ENCODE assay signal across 36 cellular contexts in the genomic region with DNA sequence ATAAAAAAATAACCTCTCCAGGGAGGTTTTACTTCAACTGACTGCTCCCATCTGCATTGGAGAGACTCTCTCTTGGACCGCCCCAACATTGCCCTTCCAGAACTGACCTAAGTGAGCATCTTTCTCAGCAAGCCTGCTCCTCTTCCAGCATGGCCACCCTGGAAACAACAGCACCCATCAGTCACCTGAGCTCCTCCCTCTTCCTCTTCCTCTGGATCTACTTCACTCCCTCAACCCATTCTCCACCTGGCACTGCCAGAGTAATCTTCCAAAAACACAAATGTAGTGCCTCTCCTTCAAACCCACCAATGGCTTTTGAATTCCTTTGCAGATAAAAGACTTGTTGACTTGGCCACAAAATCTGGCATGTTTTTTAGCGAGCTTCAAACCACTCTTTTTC.
"Had no signal": no experiment of that assay in that cellular context is flagged by ENCODE, and none has a peak within 500 bp of the region (broad histone marks: within the 10 kb centered on the region; RNA-seq: fewer than 3 reads in every experiment).

No MANE protein-coding gene starts in this region.

- H3K4me3 Mint-ChIP-seq: activated CD4-positive, alpha-beta memory T cell treated with anti-CD3 and anti-CD28 coated beads for 36 hours; activated CD4-positive, alpha-beta T cell treated with anti-CD3 and anti-CD28 coated beads for 36 hours; activated CD8-positive, alpha-beta T cell treated with anti-CD3 and anti-CD28 coated beads for 36 hours; activated naive CD4-positive, alpha-beta T cell treated with anti-CD3 and anti-CD28 coated beads for 36 hours; activated naive CD8-positive, alpha-beta T cell treated with anti-CD3 and anti-CD28 coated beads for 36 hours; activated T-cell treated with anti-CD3 and anti-CD28 coated beads, Interleukin-2, amount 50 U/mL, for 4 hours; activated T-cell treated with anti-CD3 and anti-CD28 coated beads, Interleukin-2, amount 50 U/mL, for 72 hours; activated T-helper 1 cell treated with anti-CD3 and anti-CD28 coated beads, Interleukin-12 subunit alpha, Interleukin-12 subunit beta, Interleukin-2, Interleukin-4 antibody, amounts not matched to agents 30 ng/mL and 10 ng/mL and 1 ng/mL, durations not matched to agents 14 hours and 24 hours and 36 hours; activated T-helper 17 cell treated with anti-CD3 and anti-CD28 coated beads, Interleukin-2, amount 50 U/mL, for 72 hours; T-helper 1 cell treated with Interleukin-12 subunit alpha and Interleukin-12 subunit beta and Interleukin-4 antibody, amounts not matched to agents 30 μg/mL and 1 μg/mL, for 36 hours; T-helper 2 cell treated with Interferon-gamma antibody and Interleukin-4, amounts not matched to agents 5 μg/mL and 100 μg/mL, for 36 hours; WTC11 had no signal

- H3K4me1 ChIP-seq: adrenal gland, body of pancreas, breast epithelium had no signal

- H3K4me1 Mint-ChIP-seq: activated CD4-positive, alpha-beta T cell treated with anti-CD3 and anti-CD28 coated beads for 36 hours; activated naive CD8-positive, alpha-beta T cell treated with anti-CD3 and anti-CD28 coated beads for 36 hours; activated T-helper 17 cell treated with anti-CD3 and anti-CD28 coated beads, Interleukin-2, amount 50 U/mL, for 72 hours; WTC11 had no signal

- H3K36me3 ChIP-seq: adrenal gland, brain microvascular endothelial cell, breast epithelium, WERI-Rb-1 had no signal

- H3K9me3 ChIP-seq: adrenal gland, body of pancreas, breast epithelium had no signal

- DNase-seq: activated CD4-positive, alpha-beta memory T cell treated with anti-CD3 and anti-CD28 coated beads for 36 hours; activated CD4-positive, alpha-beta T cell treated with anti-CD3 and anti-CD28 coated beads for 1 hour; activated CD4-positive, alpha-beta T cell treated with anti-CD3 and anti-CD28 coated beads for 36 hours; activated CD4-positive, alpha-beta T cell treated with anti-CD3 and anti-CD28 coated beads for 48 hours; activated CD4-positive, alpha-beta T cell treated with anti-CD3 and anti-CD28 coated beads, Interleukin-2, amount 50 U/mL, for 1 hour; activated CD4-positive, alpha-beta T cell treated with anti-CD3 and anti-CD28 coated beads, Interleukin-2, amount 50 U/mL, for 4 hours; activated CD4-positive, CD25-positive, alpha-beta regulatory T cell; activated CD8-positive, alpha-beta memory T cell treated with anti-CD3 and anti-CD28 coated beads, Interleukin-2, amount 50 U/mL, for 4 hours; activated CD8-positive, alpha-beta T cell treated with anti-CD3 and anti-CD28 coated beads for 36 hours; activated effector memory CD4-positive, alpha-beta T cell treated with anti-CD3 and anti-CD28 coated beads, Interleukin-2, amount 50 U/mL, for 16 hours; activated gamma-delta T cell treated with Interleukin-2 at 50 U/mL for 16 hours; activated naive CD4-positive, alpha-beta T cell; activated naive CD4-positive, alpha-beta T cell treated with anti-CD3 and anti-CD28 coated beads for 36 hours; activated naive CD4-positive, alpha-beta T cell treated with anti-CD3 and anti-CD28 coated beads, Interleukin-2, amount 50 U/mL, for 16 hours; activated naive CD8-positive, alpha-beta T cell treated with anti-CD3 and anti-CD28 coated beads for 36 hours; activated T-cell treated with anti-CD3 and anti-CD28 coated beads for 4 hours; activated T-cell treated with anti-CD3 and anti-CD28 coated beads, Interleukin-2, amount 50 U/mL, for 1 hour; activated T-cell treated with anti-CD3 and anti-CD28 coated beads, Interleukin-2, amount 50 U/mL, for 4 hours; activated T-cell treated with anti-CD3 and anti-CD28 coated beads, Interleukin-2, amount 50 U/mL, for 72 hours; adrenal gland; amniotic stem cell; aorta; body of pancreas; brain microvascular endothelial cell; central memory CD4-positive, alpha-beta T cell; T-helper 1 cell; T-helper 2 cell; T-helper 9 cell; WERI-Rb-1 had no signal

- H3K4me3 ChIP-seq: adrenal gland, body of pancreas, breast epithelium had no signal

- H3K36me3 Mint-ChIP-seq: activated naive CD8-positive, alpha-beta T cell treated with anti-CD3 and anti-CD28 coated beads for 36 hours had no signal

- H3K27ac Mint-ChIP-seq: activated CD4-positive, alpha-beta memory T cell treated with anti-CD3 and anti-CD28 coated beads for 36 hours; activated CD4-positive, alpha-beta T cell treated with anti-CD3 and anti-CD28 coated beads for 36 hours; activated CD8-positive, alpha-beta T cell treated with anti-CD3 and anti-CD28 coated beads for 36 hours; activated naive CD4-positive, alpha-beta T cell treated with anti-CD3 and anti-CD28 coated beads for 36 hours; activated naive CD4-positive, alpha-beta T cell treated with anti-CD3 and anti-CD28 coated beads, Interleukin-2, amount 50 U/mL, for 72 hours; activated naive CD8-positive, alpha-beta T cell treated with anti-CD3 and anti-CD28 coated beads for 36 hours; activated T-cell treated with anti-CD3 and anti-CD28 coated beads, Interleukin-2, amount 50 U/mL, for 72 hours; activated T-helper 1 cell treated with anti-CD3 and anti-CD28 coated beads, Interleukin-12 subunit alpha, Interleukin-12 subunit beta, Interleukin-2, Interleukin-4 antibody, amounts not matched to agents 30 ng/mL and 10 ng/mL and 1 ng/mL, durations not matched to agents 14 hours and 24 hours and 36 hours; activated T-helper 17 cell treated with anti-CD3 and anti-CD28 coated beads, Interleukin-2, amount 50 U/mL, for 72 hours; T-helper 1 cell treated with Interleukin-12 subunit alpha and Interleukin-12 subunit beta and Interleukin-4 antibody, amounts not matched to agents 30 μg/mL and 1 μg/mL, for 36 hours; T-helper 2 cell treated with Interferon-gamma antibody and Interleukin-4, amounts not matched to agents 5 μg/mL and 100 μg/mL, for 36 hours; WTC11 had no signal

- H3K27ac ChIP-seq: adrenal gland, body of pancreas, brain microvascular endothelial cell, breast epithelium, WERI-Rb-1 had no signal

- H3K27me3 ChIP-seq: adrenal gland, body of pancreas, brain microvascular endothelial cell, breast epithelium had no signal
